In the genomic region with DNA sequence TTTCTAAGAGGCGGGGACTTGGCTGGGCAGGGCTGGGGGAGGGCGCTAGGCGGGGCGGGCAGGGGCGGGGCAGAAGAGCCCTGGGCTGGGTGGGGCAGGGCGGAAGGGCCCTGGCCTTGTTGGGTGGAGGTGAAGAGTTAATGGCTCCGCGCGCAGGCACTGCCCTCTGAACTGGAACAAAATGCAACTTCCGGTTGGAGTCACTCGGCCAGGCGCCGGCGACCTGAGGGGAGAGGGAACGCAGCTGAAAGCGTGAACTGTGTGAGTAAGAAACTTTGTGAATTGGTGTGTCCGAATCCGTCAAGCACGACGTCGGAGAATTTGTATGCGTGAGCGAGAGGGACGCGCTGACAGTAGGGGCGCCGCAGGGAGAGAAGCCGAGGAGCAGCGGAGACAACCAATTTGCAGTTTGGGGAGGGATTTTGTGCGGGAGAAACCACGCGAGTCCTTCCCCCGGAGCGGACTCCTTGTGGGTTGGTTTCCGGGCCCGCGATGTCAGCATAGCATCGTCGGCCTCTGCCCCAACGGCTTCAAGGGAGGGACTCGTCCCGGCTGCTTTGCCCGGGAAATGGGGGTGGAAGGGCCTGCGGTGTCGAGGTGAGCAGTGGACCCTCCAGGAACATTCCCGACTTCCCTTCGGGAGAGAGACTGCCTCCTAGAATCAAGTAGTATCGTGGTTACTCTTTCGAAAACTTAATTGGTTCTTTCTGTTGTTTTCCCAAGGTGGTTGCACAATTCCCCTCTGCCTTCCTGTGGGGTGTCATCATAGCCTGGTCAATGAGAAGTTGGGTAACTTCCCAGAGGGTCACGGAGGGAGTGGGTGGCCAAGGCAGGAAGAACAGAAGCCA, we compare ENCODE assay signal across 7 cellular contexts. TPM values are rescaled to one million over a fixed set of nuclear protein-coding genes. Genes with fewer than 3 reads are reported as not detected.
DNase-seq lines count a peak whose midpoint lies in the region; ATAC-seq and TF ChIP-seq lines count a peak whose summit lies in the region.

A gene with protein sequence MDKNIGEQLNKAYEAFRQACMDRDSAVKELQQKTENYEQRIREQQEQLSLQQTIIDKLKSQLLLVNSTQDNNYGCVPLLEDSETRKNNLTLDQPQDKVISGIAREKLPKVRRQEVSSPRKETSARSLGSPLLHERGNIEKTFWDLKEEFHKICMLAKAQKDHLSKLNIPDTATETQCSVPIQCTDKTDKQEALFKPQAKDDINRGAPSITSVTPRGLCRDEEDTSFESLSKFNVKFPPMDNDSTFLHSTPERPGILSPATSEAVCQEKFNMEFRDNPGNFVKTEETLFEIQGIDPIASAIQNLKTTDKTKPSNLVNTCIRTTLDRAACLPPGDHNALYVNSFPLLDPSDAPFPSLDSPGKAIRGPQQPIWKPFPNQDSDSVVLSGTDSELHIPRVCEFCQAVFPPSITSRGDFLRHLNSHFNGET (plus strand): TSS at position 203 of the 848 bp plus-strand sequence. CDS start 19,235 bp downstream, outside the sequence.

- ATAC-seq in GM18505 (IDR thresholded peaks at IDR 0.05; ENCODE audit: unreplicated experiment) (peak; percentile 90), HG02970 (IDR thresholded peaks at IDR 0.05; ENCODE audit: low FRiP score, unreplicated experiment) (peak; percentile 89)

- peak within 1 kb of the TSS; percentile 71 for H3K4me2 ChIP-seq in hepatocyte

- H3K27me3 ChIP-seq in hepatocyte: no peaks in the 10 kb centered on the region

- no peaks in the 10 kb centered on the region for H3K36me3 ChIP-seq in hepatocyte (replicated peaks; ENCODE audit: insufficient read depth, low read depth)

- peak; percentile 96 for TF ChIP-seq POLR2A in GM18505 (IDR thresholded peaks at IDR 0.05; ENCODE audit: borderline replicate concordance, extremely low read depth, insufficient read depth, insufficient read length)

- DNase-seq in NCI-H2029 treated with DMSO at 0.1 percent for 48 hours (lab: John Stamatoyannopoulos, UW) (peak; percentile 89), T-helper 9 cell (peak; percentile 78), astrocyte of the cerebellum (ENCODE audit: low read depth) (peak; percentile 93), hepatocyte (ENCODE audit: low spot score) (peak; percentile 96), retina (peak; percentile 92)

- in situ Hi-C loops in astrocyte of the cerebellum (cut with HindIII; ENCODE audit: low sequenced_read_pairs): no loop called here

- H3K4me3 ChIP-seq in astrocyte of the cerebellum (ENCODE audit: low read depth, low read length): peak within 1 kb of the TSS; percentile 76
- H3K4me3 ChIP-seq in hepatocyte: peak within 1 kb of the TSS; percentile 71

- no peaks in the 10 kb centered on the region for H4K20me1 ChIP-seq in hepatocyte (ENCODE audit: insufficient read depth, poor library complexity, severe bottlenecking)

- no peak for TF ChIP-seq CTCF in astrocyte of the cerebellum (IDR thresholded peaks at IDR 0.05; ENCODE audit: low read depth, low read length, missing control alignments)
- TF ChIP-seq CTCF in hepatocyte (IDR thresholded peaks at IDR 0.05; ENCODE audit: poor library complexity): no peak

- H3K4me1 ChIP-seq in hepatocyte (ENCODE audit: insufficient read depth): peaks cover 16% of the 10 kb centered on the region

- peak within 1 kb of the TSS; percentile 74 for H2AFZ ChIP-seq in hepatocyte

- peaks cover 43% of the 10 kb centered on the region for H3K79me2 ChIP-seq in hepatocyte

- H3K27ac ChIP-seq in hepatocyte: peak within 1 kb of the TSS; percentile 98

- H3K9me2 ChIP-seq in hepatocyte (replicated peaks; ENCODE audit: insufficient read depth): no peaks in the 10 kb centered on the region

- H3K9me3 ChIP-seq in hepatocyte (ENCODE audit: low read depth): no peaks in the 10 kb centered on the region

- WGBS in hepatocyte (ENCODE audit: low lambda C conversion rate, missing lambda C conversion rate): under 1% methylated on average over 42 of the region's 50 CpGs

RNA-seq across cellular contexts. Expression of the gene that starts here (rescaled TPM):
- total RNA-seq in hepatocyte: 54.7 and 66.7 TPM in 2 replicates
- 37.6 and 45.1 TPM in 2 replicates for polyA plus RNA-seq in hepatocyte

Comparison
In these comparisons a context has a peak if more than half of its experiments do, and no peak if none do; other contexts are left out.
1. Peak in every context shown above with its lines: DNase-seq, ATAC-seq, H3K4me3 ChIP-seq and H3K27ac ChIP-seq.